In genomic region chr5:59540366-59540765, GRCh38 we compare ENCODE assay signal across 16 cellular contexts.
DNase-seq lines count a peak whose midpoint lies in the region; ATAC-seq and TF ChIP-seq lines count a peak whose summit lies in the region.
"Had no signal": no experiment of that assay in that cellular context is flagged by ENCODE, and none has a peak within 500 bp of the region (broad histone marks: within the 10 kb centered on the region; RNA-seq: fewer than 3 reads in every experiment).

No MANE protein-coding gene starts in this region.

- H3K4me1 ChIP-seq in mesenchymal stem cell (ENCODE audit: control insufficient read depth, insufficient read depth, low read depth, low read length) (peaks cover 5% of the 10 kb centered on the region), tibial artery (peaks cover 0 to 55% (median 26%) of the 10 kb centered on the region in 4 donors), esophagus muscularis mucosa (peaks cover 15 to 30% (median 24%) of the 10 kb centered on the region in 4 donors)
- no peaks in the 10 kb centered on the region for H3K4me1 ChIP-seq in CD8-positive, alpha-beta T cell (ENCODE audit: insufficient read depth, low read length)
- H3K4me1 ChIP-seq: colonic mucosa had no signal

- H3K36me3 ChIP-seq in mesenchymal stem cell (ENCODE audit: control insufficient read depth in 1 of 2, insufficient read depth in 2 of 2, low read depth in 1 of 2, low read length in 2 of 2), result no peaks in the 10 kb centered on the region
- H3K36me3 ChIP-seq in CD8-positive, alpha-beta T cell (ENCODE audit: insufficient read depth, low read length), result no peaks in the 10 kb centered on the region
- H3K36me3 ChIP-seq in tibial artery, result no peaks in the 10 kb centered on the region
- H3K36me3 ChIP-seq in esophagus muscularis mucosa, result no peaks in the 10 kb centered on the region
- H3K36me3 ChIP-seq: colonic mucosa, lower lobe of right lung, neural progenitor cell had no signal

- H2AFZ ChIP-seq in mesenchymal stem cell (ENCODE audit: low read depth, low read length), result no peak overlapping the region
- H2AFZ ChIP-seq: GM23248, neural progenitor cell had no signal

- H3K27me3 Mint-ChIP-seq in CD8-positive, alpha-beta T cell (ENCODE audit: low read depth), result no peaks in the 10 kb centered on the region

- no peak overlapping the region for H3K4me3 ChIP-seq in mesenchymal stem cell (ENCODE audit: insufficient read depth in 1 of 2, low read depth in 1 of 2, low read length in 2 of 2)
- no peak overlapping the region for H3K4me3 ChIP-seq in CD8-positive, alpha-beta T cell (ENCODE audit: low read depth, low read length)
- H3K4me3 ChIP-seq in tibial artery, result no peak overlapping the region
- H3K4me3 ChIP-seq in esophagus muscularis mucosa, result no peak overlapping the region
- H3K4me3 ChIP-seq: colonic mucosa, GM23248, lower lobe of right lung, neural progenitor cell, smooth muscle cell had no signal

- peak overlapping the region; percentile 72 for H2AK5ac ChIP-seq in mesenchymal stem cell (ENCODE audit: low read length, severe bottlenecking)

- H3K23ac ChIP-seq in mesenchymal stem cell (ENCODE audit: low read length in 2 of 2), result no peak overlapping the region

- no peaks in the 10 kb centered on the region for H3K9me3 Mint-ChIP-seq in CD8-positive, alpha-beta T cell
- H3K9me3 Mint-ChIP-seq: neural progenitor cell had no signal

- H3K27ac ChIP-seq in mesenchymal stem cell (ENCODE audit: low read length, poor library complexity, severe bottlenecking), result no peak overlapping the region
- no peak overlapping the region for H3K27ac ChIP-seq in CD8-positive, alpha-beta T cell (ENCODE audit: low read depth, low read length)
- H3K27ac ChIP-seq in tibial artery, result no peak overlapping the region
- H3K27ac ChIP-seq in esophagus muscularis mucosa (replicated peaks in 1 of 4), result no peak overlapping the region
- H3K27ac ChIP-seq: colonic mucosa, GM23248, lower lobe of right lung, neural progenitor cell had no signal

- peak; percentile 17 for DNase-seq in A172 (ENCODE audit: low spot score)
- DNase-seq in NCI-H146 treated with DMSO at 0.1 percent for 48 hours (lab: John Stamatoyannopoulos, UW; ENCODE audit: unreplicated experiment), result peak; percentile 66
- DNase-seq in astrocyte of the hippocampus (ENCODE audit: low read depth, low spot score), result peak; percentile 33
- DNase-seq in mesenchymal stem cell, result no peak
- DNase-seq in CD8-positive, alpha-beta T cell, result no peak
- DNase-seq in NCI-H226, result no peak
- no peak for DNase-seq in tibial artery
- no peak for DNase-seq in esophagus muscularis mucosa (ENCODE audit: extremely low spot score)
- DNase-seq: activated CD4-positive, alpha-beta T cell treated with anti-CD3 and anti-CD28 coated beads for 4 hours; colonic mucosa; GM23248; lower lobe of right lung; NCI-H82; stimulated activated naive CD4-positive, alpha-beta T cell treated with Interleukin-2 at 50 U/mL for 16 hours had no signal

- H3K36me3 Mint-ChIP-seq in CD8-positive, alpha-beta T cell, result no peaks in the 10 kb centered on the region
- H3K36me3 Mint-ChIP-seq: neural progenitor cell had no signal

- H3K9ac ChIP-seq in mesenchymal stem cell (ENCODE audit: low read length), result no peak overlapping the region
- H3K9ac ChIP-seq: GM23248, neural progenitor cell had no signal

- 98% methylated on average over 2 of the region's 2 CpGs for WGBS in mesenchymal stem cell
- 68% methylated on average over 2 of the region's 2 CpGs for WGBS in esophagus muscularis mucosa

- H3K9me3 ChIP-seq in mesenchymal stem cell (ENCODE audit: control insufficient read depth, low read length) (no peaks in the 10 kb centered on the region), tibial artery (no peaks in the 10 kb centered on the region), esophagus muscularis mucosa (no peaks in the 10 kb centered on the region)
- H3K9me3 ChIP-seq in CD8-positive, alpha-beta T cell (ENCODE audit: low read length), result no peaks in the 10 kb centered on the region
- H3K9me3 ChIP-seq: colonic mucosa, lower lobe of right lung had no signal

- no peak overlapping the region for H3K18ac ChIP-seq in mesenchymal stem cell (ENCODE audit: low read depth in 1 of 2, low read length in 2 of 2)

- H3K4me1 Mint-ChIP-seq in CD8-positive, alpha-beta T cell (ENCODE audit: low read depth), result no peaks in the 10 kb centered on the region

- H4K91ac ChIP-seq in mesenchymal stem cell (ENCODE audit: low read length), result no peak overlapping the region

- no peak overlapping the region for H3K14ac ChIP-seq in mesenchymal stem cell (ENCODE audit: low read length in 2 of 2)

- H4K8ac ChIP-seq in mesenchymal stem cell (ENCODE audit: low read length), result no peak overlapping the region

- no peak for TF ChIP-seq CTCF in CD8-positive, alpha-beta T cell (IDR thresholded peaks at IDR 0.05)
- TF ChIP-seq CTCF in tibial artery (IDR thresholded peaks at IDR 0.05), result no peak
- no peak for TF ChIP-seq CTCF in esophagus muscularis mucosa (IDR thresholded peaks at IDR 0.05)

- H3K27me3 ChIP-seq in mesenchymal stem cell (ENCODE audit: control insufficient read depth in 1 of 2, insufficient read depth in 1 of 2, low read length in 2 of 2) (no peaks in the 10 kb centered on the region), tibial artery (no peaks in the 10 kb centered on the region), esophagus muscularis mucosa (no peaks in the 10 kb centered on the region)
- no peaks in the 10 kb centered on the region for H3K27me3 ChIP-seq in CD8-positive, alpha-beta T cell (ENCODE audit: insufficient read depth, low read length)
- H3K27me3 ChIP-seq: colonic mucosa, neural progenitor cell had no signal

- no peak overlapping the region for H2BK5ac ChIP-seq in mesenchymal stem cell (ENCODE audit: low read depth, low read length, poor library complexity, severe bottlenecking)

- H3K4me3 Mint-ChIP-seq in CD8-positive, alpha-beta T cell, result no peak overlapping the region
- H3K4me3 Mint-ChIP-seq: neural progenitor cell had no signal

- POLR2A ChIA-PET in CD8-positive, alpha-beta T cell (lab: Charles Lee), result no interaction called here

- H2BK120ac ChIP-seq in mesenchymal stem cell (ENCODE audit: low read depth, low read length), result no peak overlapping the region

- intact Hi-C loops in CD8-positive, alpha-beta T cell (cut with DNase I, micrococcal nuclease), result no loop called here
- intact Hi-C loops in tibial artery (cut with DNase I; ENCODE audit: low total_unique reads), result no loop called here
- intact Hi-C loops in esophagus muscularis mucosa (cut with DNase I), result no loop called here

- no peak overlapping the region for H2BK15ac ChIP-seq in mesenchymal stem cell (ENCODE audit: low read depth, poor library complexity, severe bottlenecking)

- H3K4ac ChIP-seq in mesenchymal stem cell (ENCODE audit: low read depth in 1 of 2, low read length in 2 of 2), result no peak overlapping the region

- no peak overlapping the region for H3K4me2 ChIP-seq in mesenchymal stem cell (ENCODE audit: low read length, poor library complexity, severe bottlenecking)
- H3K4me2 ChIP-seq: neural progenitor cell, smooth muscle cell had no signal

- TF ChIP-seq POLR2A in esophagus muscularis mucosa (IDR thresholded peaks at IDR 0.05; ENCODE audit: low read depth), result no peak

- H3K79me1 ChIP-seq in mesenchymal stem cell (replicated peaks; ENCODE audit: low read length, poor library complexity, severe bottlenecking), result no peaks in the 10 kb centered on the region

- no peak overlapping the region for H2BK12ac ChIP-seq in mesenchymal stem cell (ENCODE audit: low read length in 2 of 2)

- no peak for TF ChIP-seq EP300 in esophagus muscularis mucosa (IDR thresholded peaks at IDR 0.05)

- no peak overlapping the region for H3K27ac Mint-ChIP-seq in CD8-positive, alpha-beta T cell
- H3K27ac Mint-ChIP-seq: neural progenitor cell had no signal

- no peak for ATAC-seq in CD8-positive, alpha-beta T cell
- ATAC-seq: lower lobe of right lung had no signal

- CTCF ChIA-PET in CD8-positive, alpha-beta T cell (lab: Charles Lee), result no interaction called here

Comparison
In these comparisons a context has a peak if more than half of its experiments do, and no peak if none do; other contexts are left out.
1. DNase-seq: peak in A172 (single experiment), NCI-H146 treated with DMSO at 0.1 percent for 48 hours (single experiment) and astrocyte of the hippocampus (single experiment); none in mesenchymal stem cell (single experiment), CD8-positive, alpha-beta T cell (0 of 7), NCI-H226 (single experiment), tibial artery (0 of 2) and esophagus muscularis mucosa (single experiment).